ENCODE assay signal across 8 cellular contexts in genomic region chr16:30956601-30957455, GRCh38. TPM values are rescaled to one million over a fixed set of nuclear protein-coding genes. Genes with fewer than 3 reads are reported as not detected.
A peak's percentile ranks its signal among the peaks of the same experiment; 100 is the strongest.
DNase-seq lines count a peak whose midpoint lies in the region; ATAC-seq and TF ChIP-seq lines count a peak whose summit lies in the region.

No MANE protein-coding gene starts in this region.

- no peaks in the 10 kb centered on the region for H3K9me3 Mint-ChIP-seq in activated CD4-positive, alpha-beta T cell treated with anti-CD3 and anti-CD28 coated beads, Interleukin-2, amount 10 ng/mL, durations not matched to agents 24 days and 14 days

- no peak for TF ChIP-seq CTCF in coronary artery (IDR thresholded peaks at IDR 0.05)
- TF ChIP-seq CTCF in left lung (IDR thresholded peaks at IDR 0.05) = no peak

- ATAC-seq in HG03039 (IDR thresholded peaks at IDR 0.05; ENCODE audit: unreplicated experiment) = peak; percentile 40
- peak; percentile 81 for ATAC-seq in left lung

- H3K9me3 ChIP-seq in left lung = no peaks in the 10 kb centered on the region

- no peaks in the 10 kb centered on the region for H3K27me3 ChIP-seq in left lung

- peaks cover 0 to 28% of the 10 kb centered on the region in 2 donors for H3K36me3 ChIP-seq in left lung

- intact Hi-C loops in activated CD4-positive, alpha-beta T cell treated with anti-CD3 and anti-CD28 coated beads, Interleukin-2, amount 10 ng/mL, durations not matched to agents 24 days and 14 days (cut with micrococcal nuclease) = loop anchor here (1.0 to 10.0 kb wide), 6 partner anchors 35 to 908 kb away; partner anchors contain the start of genes KAT8, ZNF646 and ZNF668
- intact Hi-C loops in left lung (cut with DNase I) = no loop called here

- H3K27me3 Mint-ChIP-seq in activated CD4-positive, alpha-beta T cell treated with anti-CD3 and anti-CD28 coated beads, Interleukin-2, amount 10 ng/mL, durations not matched to agents 24 days and 14 days = no peaks in the 10 kb centered on the region

- DNase-seq in DMS 273 (lab: John Stamatoyannopoulos, UW; ENCODE audit: unreplicated experiment) (peak; percentile 91), DMS 273 treated with DMSO at 0.1 percent for 48 hours (lab: John Stamatoyannopoulos, UW) (no peak), NCI-H510A (lab: John Stamatoyannopoulos, UW) (peak; percentile 54), coronary artery (ENCODE audit: low spot score) (peak; percentile 92), left lung (peak; percentile 83 to 95)
- peak; percentile 96 for DNase-seq in activated CD4-positive, alpha-beta T cell treated with anti-CD3 and anti-CD28 coated beads, Interleukin-2, amount 10 ng/mL, durations not matched to agents 24 days and 14 days
- peak; percentile 91 for DNase-seq in stimulated activated CD4-positive, alpha-beta T cell treated with anti-CD3 and anti-CD28 coated beads, Interleukin-4, amount 100 ng/mL, for 1 hour

- peak overlapping the region; percentile 94 for H3K4me3 Mint-ChIP-seq in activated CD4-positive, alpha-beta T cell treated with anti-CD3 and anti-CD28 coated beads, Interleukin-2, amount 10 ng/mL, durations not matched to agents 24 days and 14 days

- H3K36me3 Mint-ChIP-seq in activated CD4-positive, alpha-beta T cell treated with anti-CD3 and anti-CD28 coated beads, Interleukin-2, amount 10 ng/mL, durations not matched to agents 24 days and 14 days (ENCODE audit: low read depth) = peaks cover 32% of the 10 kb centered on the region

- peaks cover 32% of the 10 kb centered on the region for H3K4me1 Mint-ChIP-seq in activated CD4-positive, alpha-beta T cell treated with anti-CD3 and anti-CD28 coated beads, Interleukin-2, amount 10 ng/mL, durations not matched to agents 24 days and 14 days

- H3K4me3 ChIP-seq in coronary artery = peak overlapping the region; percentile 93
- H3K4me3 ChIP-seq in left lung = peak overlapping the region; percentile 61 to 65

- peaks cover 8 to 41% of the 10 kb centered on the region in 2 donors for H3K4me1 ChIP-seq in left lung

- peak overlapping the region; percentile 99 for H3K27ac Mint-ChIP-seq in activated CD4-positive, alpha-beta T cell treated with anti-CD3 and anti-CD28 coated beads, Interleukin-2, amount 10 ng/mL, durations not matched to agents 24 days and 14 days

- H3K27ac ChIP-seq in coronary artery = peak overlapping the region; percentile 92 to 98
- H3K27ac ChIP-seq in left lung = peak overlapping the region; percentile 96

RNA-seq across cellular contexts. Expression of gene SETD1A, which starts 0.7 kb away (rescaled TPM):
- 30.7 and 31.5 TPM in 2 replicates for total RNA-seq in activated CD4-positive, alpha-beta T cell treated with anti-CD3 and anti-CD28 coated beads, Interleukin-2, amount 10 ng/mL, durations not matched to agents 24 days and 14 days
- total RNA-seq in left lung = 10 to 100 TPM; 12.1 to 16.4 TPM

RNA-seq across cellular contexts. Expression of gene ORAI3, which starts 8.0 kb away (rescaled TPM):
- 11.8 and 12.7 TPM in 2 replicates for total RNA-seq in activated CD4-positive, alpha-beta T cell treated with anti-CD3 and anti-CD28 coated beads, Interleukin-2, amount 10 ng/mL, durations not matched to agents 24 days and 14 days
- 10 to 100 TPM; 20.7 to 23.2 TPM for total RNA-seq in left lung

RNA-seq across cellular contexts. Expression of gene HSD3B7, which starts 28.2 kb away (rescaled TPM):
- total RNA-seq in activated CD4-positive, alpha-beta T cell treated with anti-CD3 and anti-CD28 coated beads, Interleukin-2, amount 10 ng/mL, durations not matched to agents 24 days and 14 days = 2.9 and 3.2 TPM in 2 replicates
- total RNA-seq in left lung = 10 to 100 TPM; 25.9 to 28.4 TPM

RNA-seq across cellular contexts. Expression of gene FBXL19, which starts 33.5 kb away (rescaled TPM):
- 35.9 and 36.5 TPM in 2 replicates for total RNA-seq in activated CD4-positive, alpha-beta T cell treated with anti-CD3 and anti-CD28 coated beads, Interleukin-2, amount 10 ng/mL, durations not matched to agents 24 days and 14 days
- 10 to 100 TPM; 11.2 to 18.7 TPM for total RNA-seq in left lung

RNA-seq across cellular contexts. Expression of gene STX1B, which starts 53.6 kb away (rescaled TPM):
- total RNA-seq in activated CD4-positive, alpha-beta T cell treated with anti-CD3 and anti-CD28 coated beads, Interleukin-2, amount 10 ng/mL, durations not matched to agents 24 days and 14 days = 0.75 and 0.78 TPM in 2 replicates
- total RNA-seq in left lung = under 1 TPM; 0.47 to 0.50 TPM
